In genomic region chr11:111851636-111852035, GRCh38 we compare ENCODE assay signal across 1 cellular context.
TF ChIP-seq lines count a peak whose summit lies in the region.

No MANE protein-coding gene starts in this region.

TF ChIP-seq in A549, 52 proteins besides CTCF, POLR2A, EP300 and RAD21:
- TF ChIP-seq MAX (IDR thresholded peaks at IDR 0.05) = no peak
- TF ChIP-seq TP53 (CRISPR knock-in tag; IDR thresholded peaks at IDR 0.05) = no peak
